Comparison of ENCODE assay signal across 5 cellular contexts in genomic region chr2:205284323-205284722, GRCh38.
"Had no signal": no experiment of that assay in that cellular context is flagged by ENCODE, and none has a peak within 500 bp of the region (broad histone marks: within the 10 kb centered on the region; RNA-seq: fewer than 3 reads in every experiment).

No MANE protein-coding gene starts in this region.

- H3K9me3 Mint-ChIP-seq: H9 had no signal

- ATAC-seq: K562 had no signal

- H3K9ac ChIP-seq: GM23248 had no signal

- H3K4me3 Mint-ChIP-seq: H9 had no signal

- DNase-seq: GM23248, H9, HCEC 1CT, IMR-90 had no signal

- H2AFZ ChIP-seq: GM23248 had no signal

- H3K4me3 ChIP-seq: GM23248, K562 had no signal

- H3K27ac ChIP-seq: GM23248 had no signal
